ENCODE assay signal across 8 cellular contexts in genomic region chr5:126422994-126423788, GRCh38. TPM values are rescaled to one million over a fixed set of nuclear protein-coding genes. Genes with fewer than 3 reads are reported as not detected.
DNase-seq lines count a peak whose midpoint lies in the region; ATAC-seq, FAIRE-seq and TF ChIP-seq lines count a peak whose summit lies in the region.

A gene with protein sequence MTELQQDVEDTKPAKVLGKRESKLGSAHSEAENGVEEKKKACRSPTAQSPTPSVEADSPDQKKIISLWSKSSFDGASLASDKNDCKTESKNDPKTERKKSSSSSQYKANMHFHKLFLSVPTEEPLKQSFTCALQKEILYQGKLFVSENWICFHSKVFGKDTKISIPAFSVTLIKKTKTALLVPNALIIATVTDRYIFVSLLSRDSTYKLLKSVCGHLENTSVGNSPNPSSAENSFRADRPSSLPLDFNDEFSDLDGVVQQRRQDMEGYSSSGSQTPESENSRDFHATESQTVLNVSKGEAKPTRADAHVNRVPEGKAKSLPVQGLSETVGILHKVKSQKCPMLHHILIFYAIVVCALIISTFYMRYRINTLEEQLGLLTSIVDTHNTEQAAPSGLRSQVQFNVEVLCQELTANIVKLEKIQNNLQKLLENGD (plus strand): TSS chr5:126423409. CDS start chr5:126423607, 198 bp downstream.

- peak within 1 kb of the TSS; percentile 87 for H3K9ac ChIP-seq in mesendoderm (ENCODE audit: low read length)

- H4K8ac ChIP-seq in mesendoderm (ENCODE audit: low read depth, low read length): no peak within 1 kb of the TSS

- no peaks in the 10 kb centered on the region for H3K9me3 ChIP-seq in A549

- H4K5ac ChIP-seq in mesendoderm (ENCODE audit: low read length): peak within 1 kb of the TSS; percentile 81

- no peak for TF ChIP-seq EP300 in A549 (IDR thresholded peaks at IDR 0.05)

- H3K4me3 ChIP-seq in A549 (peak within 1 kb of the TSS; percentile 57), mesendoderm (ENCODE audit: low read length) (peak within 1 kb of the TSS; percentile 85)

- peak; percentile 60 to 64 for DNase-seq in A549 (ENCODE audit: low read depth in 1 of 2, low spot score in 1 of 2)
- DNase-seq in NCI-H748 (lab: John Stamatoyannopoulos, UW; ENCODE audit: unreplicated experiment): peak; percentile 95
- DNase-seq in activated CD8-positive, alpha-beta memory T cell treated with anti-CD3 and anti-CD28 coated beads, Interleukin-2, amount 50 U/mL, for 24 hours (ENCODE audit: extremely low read depth): peak; percentile 44
- DNase-seq in mesendoderm: peak; percentile 96
- DNase-seq in stimulated activated CD8-positive, alpha-beta memory T cell treated with anti-CD3 and anti-CD28 coated beads, Interleukin-15, amount 100 ng/mL, for 1 hour (ENCODE audit: low read depth): peak; percentile 37

- no peak for FAIRE-seq in A549 (lab: Jason Lieb, UNC)
- peak; percentile 87 for FAIRE-seq in endometrium (lab: Jason Lieb, UNC)

- H2BK5ac ChIP-seq in mesendoderm (ENCODE audit: low read length): no peak within 1 kb of the TSS

- no peaks in the 10 kb centered on the region for H3K36me3 ChIP-seq in mesendoderm (ENCODE audit: control insufficient read depth, insufficient read depth, low read length)

- H3K4me1 ChIP-seq in A549: no peaks in the 10 kb centered on the region
- peaks cover 1% of the 10 kb centered on the region for H3K4me1 ChIP-seq in mesendoderm (ENCODE audit: control insufficient read depth, low read depth, low read length)

- ATAC-seq in A549 (peak; percentile 95 to 98), GM18870 (IDR thresholded peaks at IDR 0.05; ENCODE audit: unreplicated experiment) (peak; percentile 85), HG03108 (IDR thresholded peaks at IDR 0.05; ENCODE audit: unreplicated experiment) (peak; percentile 85)

- no peak within 1 kb of the TSS for H2BK120ac ChIP-seq in mesendoderm (ENCODE audit: low read depth, low read length)

- no peak for TF ChIP-seq RAD21 in A549 (conservative IDR thresholded peaks at IDR 0.05 in 1 of 2, IDR thresholded peaks at IDR 0.05 in 1 of 2)

- H3K4me2 ChIP-seq in A549 (peak within 1 kb of the TSS; percentile 79), mesendoderm (ENCODE audit: low read length) (peak within 1 kb of the TSS; percentile 24)

- H3K56ac ChIP-seq in mesendoderm (ENCODE audit: low read length): peak within 1 kb of the TSS; percentile 85

- no peak within 1 kb of the TSS for H2BK15ac ChIP-seq in mesendoderm (replicated peaks; ENCODE audit: low read depth)

- no peak for TF ChIP-seq CTCF in A549 (IDR thresholded peaks at IDR 0.05)

- H3K4ac ChIP-seq in mesendoderm (ENCODE audit: low read depth, low read length): peak within 1 kb of the TSS; percentile 41

- H3K18ac ChIP-seq in mesendoderm (ENCODE audit: low read length): no peak within 1 kb of the TSS

- no peak within 1 kb of the TSS for H2AK5ac ChIP-seq in mesendoderm (ENCODE audit: low read length)

- POLR2A ChIA-PET in A549 (lab: Yijun Ruan, JAX): no interaction called here

- H3K79me1 ChIP-seq in mesendoderm (ENCODE audit: low read length): no peaks in the 10 kb centered on the region

- no peak within 1 kb of the TSS for H3K23ac ChIP-seq in mesendoderm (ENCODE audit: low read length)

- CTCF ChIA-PET in A549 (lab: Yijun Ruan, JAX): interaction anchor here (1.3 kb wide), 1 partner anchor 10 kb away, joined by 4 read pairs; no protein-coding TSS in a partner anchor

- H3K27ac ChIP-seq in A549 (peak within 1 kb of the TSS; percentile 42 to 63; a peak in 5 of 6 replicates), mesendoderm (ENCODE audit: low read depth, low read length) (peak within 1 kb of the TSS; percentile 76)

- peak; percentile 54 for TF ChIP-seq POLR2A in A549 (IDR thresholded peaks at IDR 0.05; ENCODE audit: low read length)

- 18% methylated on average over 17 of the region's 44 CpGs for whole genome bisulfite sequencing in A549 (ENCODE audit: missing lambda C conversion rate)
- WGBS in mesendoderm (ENCODE audit: extremely low coverage, insufficient coverage, low lambda C conversion rate): no CpG with 5 or more reads among the region's 44 CpGs

- no peaks in the 10 kb centered on the region for H3K27me3 ChIP-seq in mesendoderm (ENCODE audit: insufficient read depth, low read length, poor library complexity)

- peaks cover 6% of the 10 kb centered on the region for H3K79me2 ChIP-seq in mesendoderm (ENCODE audit: control insufficient read depth, insufficient read depth, low read length)

TF ChIP-seq in A549, 52 proteins besides CTCF, POLR2A, EP300 and RAD21:
- TF ChIP-seq RCOR1 (IDR thresholded peaks at IDR 0.05; ENCODE audit: low read depth, low read length): no peak
- TF ChIP-seq JUN (IDR thresholded peaks at IDR 0.05): no peak
- no peak for TF ChIP-seq MAZ (IDR thresholded peaks at IDR 0.05; ENCODE audit: borderline replicate concordance, low read depth, low read length)
- no peak for TF ChIP-seq ZC3H11A (IDR thresholded peaks at IDR 0.05)
- no peak for TF ChIP-seq ZSCAN20 (CRISPR knock-in tag; IDR thresholded peaks at IDR 0.05)
- no peak for TF ChIP-seq PBX3 (IDR thresholded peaks at IDR 0.05)
- TF ChIP-seq JUNB (IDR thresholded peaks at IDR 0.05): no peak
- TF ChIP-seq, protein P1, sequence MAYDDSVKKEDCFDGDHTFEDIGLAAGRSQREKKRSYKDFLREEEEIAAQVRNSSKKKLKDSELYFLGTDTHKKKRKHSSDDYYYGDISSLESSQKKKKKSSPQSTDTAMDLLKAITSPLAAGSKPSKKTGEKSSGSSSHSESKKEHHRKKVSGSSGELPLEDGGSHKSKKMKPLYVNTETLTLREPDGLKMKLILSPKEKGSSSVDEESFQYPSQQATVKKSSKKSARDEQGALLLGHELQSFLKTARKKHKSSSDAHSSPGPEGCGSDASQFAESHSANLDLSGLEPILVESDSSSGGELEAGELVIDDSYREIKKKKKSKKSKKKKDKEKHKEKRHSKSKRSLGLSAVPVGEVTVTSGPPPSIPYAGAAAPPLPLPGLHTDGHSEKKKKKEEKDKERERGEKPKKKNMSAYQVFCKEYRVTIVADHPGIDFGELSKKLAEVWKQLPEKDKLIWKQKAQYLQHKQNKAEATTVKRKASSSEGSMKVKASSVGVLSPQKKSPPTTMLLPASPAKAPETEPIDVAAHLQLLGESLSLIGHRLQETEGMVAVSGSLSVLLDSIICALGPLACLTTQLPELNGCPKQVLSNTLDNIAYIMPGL (CRISPR knock-in tag; IDR thresholded peaks at IDR 0.05; ENCODE audit: borderline replicate concordance): no peak
- no peak for TF ChIP-seq EHF (CRISPR knock-in tag; IDR thresholded peaks at IDR 0.05)
- no peak for TF ChIP-seq NPAS2 (CRISPR knock-in tag; IDR thresholded peaks at IDR 0.05; ENCODE audit: borderline replicate concordance)
- no peak for TF ChIP-seq KDM5A (IDR thresholded peaks at IDR 0.05)
- TF ChIP-seq HES2 (IDR thresholded peaks at IDR 0.05): no peak
- no peak for TF ChIP-seq FOSB (CRISPR knock-in tag; IDR thresholded peaks at IDR 0.05)
- no peak for TF ChIP-seq RARB (CRISPR knock-in tag; IDR thresholded peaks at IDR 0.05)
- no peak for TF ChIP-seq TFCP2L1 (CRISPR knock-in tag; IDR thresholded peaks at IDR 0.05)
- TF ChIP-seq CEBPB (IDR thresholded peaks at IDR 0.05): no peak
- no peak for TF ChIP-seq CBX2 (IDR thresholded peaks at IDR 0.05; ENCODE audit: borderline replicate concordance, low read depth)
- TF ChIP-seq RFX5 (IDR thresholded peaks at IDR 0.05): no peak
- no peak for TF ChIP-seq POLR2AphosphoS2 (conservative IDR thresholded peaks at IDR 0.05; ENCODE audit: low read length)
TF ChIP-seq in A549: peak in this region for 0.

RNA-seq across cellular contexts. Expression of the gene that starts here (rescaled TPM):
- polyA plus RNA-seq in A549 (2011; rRNA removed): 1.2 and 1.3 TPM in 2 replicates
- 0.23 and 0.24 TPM in 2 replicates for polyA plus RNA-seq in A549 (2012; cell fraction: cytosol; rRNA removed)
- 0.16 and 0.43 TPM in 2 replicates for polyA plus RNA-seq in A549 (2012; cell fraction: nucleus; rRNA removed)
- polyA plus RNA-seq in A549 (2017; fragmentation: RNase III; extraction: RNeasy Plus Mini Kit Qiagen cat#74134 plus additional on column Dnase treatment): 1.0 to 1.5 TPM (median 1.3 TPM) in 3 replicates
- 0.63 and 0.91 TPM in 2 replicates for polyA minus RNA-seq in A549 (2011; rRNA and poly(A)+ RNA removed)
- 5.6 TPM for polyA plus RNA-seq in mesendoderm (2013, experiment 1 of 2)
- 4.7 TPM for polyA plus RNA-seq in mesendoderm (2013, experiment 2 of 2)

Comparison
In these comparisons a context has a peak if more than half of its experiments do, and no peak if none do; other contexts are left out.
1. Peak in every context shown above with its lines: DNase-seq, ATAC-seq, H3K4me3 ChIP-seq and H3K27ac ChIP-seq.
2. DNase-seq: peak in every context shown above with its lines; median percentile 96 in mesendoderm; 95 in NCI-H748; 62 in A549; 44 in activated CD8-positive, alpha-beta memory T cell treated with anti-CD3 and anti-CD28 coated beads, Interleukin-2, amount 50 U/mL, for 24 hours; 37 in stimulated activated CD8-positive, alpha-beta memory T cell treated with anti-CD3 and anti-CD28 coated beads, Interleukin-15, amount 100 ng/mL, for 1 hour.